23 cellular contexts compared by ENCODE assay signal in the genomic region with DNA sequence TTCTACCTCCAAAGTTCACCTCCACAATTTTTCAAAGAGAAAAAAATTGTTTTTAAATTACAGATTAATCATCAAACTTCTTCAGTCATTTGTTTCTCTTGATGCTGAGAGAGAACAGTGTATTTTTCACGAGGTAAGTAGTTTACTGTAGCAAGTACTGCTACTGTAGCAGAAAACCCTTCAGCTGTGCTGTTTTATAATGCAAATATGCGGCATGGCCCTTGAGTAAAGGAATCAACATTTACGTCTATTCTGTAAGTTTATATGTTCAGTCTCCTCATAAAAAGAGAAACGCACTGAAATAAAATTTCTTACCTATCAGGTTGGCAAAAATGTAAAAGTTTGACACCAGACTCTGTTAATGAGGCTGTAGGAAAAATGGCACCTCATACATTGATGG.
"Had no signal": no experiment of that assay in that cellular context is flagged by ENCODE, and none has a peak within 500 bp of the region (broad histone marks: within the 10 kb centered on the region; RNA-seq: fewer than 3 reads in every experiment).

No MANE protein-coding gene starts in this region.

- H3K36me3 Mint-ChIP-seq: naive thymus-derived CD4-positive, alpha-beta T cell; natural killer cell treated with Interleukin-12 subunit alpha and Interleukin-12 subunit beta and Interleukin-15 and Interleukin-18, amount 100 ng/mL, for 72 hours; stimulated activated memory B cell treated with anti-CD40 and anti-IgM and Interleukin-4, amounts not matched to agents 10 μg/mL and 1 μg/mL and 100 μg/mL, for 72 hours had no signal

- ATAC-seq: mucosa of descending colon; naive thymus-derived CD4-positive, alpha-beta T cell; natural killer cell treated with Interleukin-12 subunit alpha and Interleukin-12 subunit beta and Interleukin-15 and Interleukin-18, amount 100 ng/mL, for 72 hours; right lobe of liver; stimulated activated memory B cell treated with anti-CD40 and anti-IgM and Interleukin-4, amounts not matched to agents 10 μg/mL and 1 μg/mL and 100 μg/mL, for 72 hours; stimulated activated naive CD8-positive, alpha-beta T cell treated with anti-CD3 and anti-CD28 coated beads, Interleukin-15, amount 100 ng/mL, for 72 hours had no signal

- H3K27me3 Mint-ChIP-seq: natural killer cell treated with Interleukin-12 subunit alpha and Interleukin-12 subunit beta and Interleukin-15 and Interleukin-18, amount 100 ng/mL, for 72 hours; progenitor cell of endocrine pancreas; stimulated activated memory B cell treated with anti-CD40 and anti-IgM and Interleukin-4, amounts not matched to agents 10 μg/mL and 1 μg/mL and 100 μg/mL, for 72 hours; stimulated activated naive CD8-positive, alpha-beta T cell treated with anti-CD3 and anti-CD28 coated beads, Interleukin-15, amount 100 ng/mL, for 72 hours had no signal

- H3K4me3 ChIP-seq: left ventricle myocardium inferior, lung, mucosa of descending colon, ovary, right atrium auricular region, right lobe of liver, smooth muscle cell, tibial nerve, upper lobe of left lung, vagina had no signal

- H3K9me3 ChIP-seq: mucosa of descending colon, ovary, right atrium auricular region, right lobe of liver, tibial nerve, upper lobe of left lung, vagina had no signal

- H3K27ac ChIP-seq: left ventricle myocardium inferior, ovary, right atrium auricular region, right lobe of liver, tibial nerve, upper lobe of left lung, vagina had no signal

- H3K4me1 Mint-ChIP-seq: naive thymus-derived CD4-positive, alpha-beta T cell; stimulated activated memory B cell treated with anti-CD40 and anti-IgM and Interleukin-4, amounts not matched to agents 10 μg/mL and 1 μg/mL and 100 μg/mL, for 72 hours; stimulated activated naive CD8-positive, alpha-beta T cell treated with anti-CD3 and anti-CD28 coated beads, Interleukin-15, amount 100 ng/mL, for 72 hours had no signal

- H3K9me3 Mint-ChIP-seq: stimulated activated naive CD8-positive, alpha-beta T cell treated with anti-CD3 and anti-CD28 coated beads, Interleukin-15, amount 100 ng/mL, for 72 hours had no signal

- H3K4me1 ChIP-seq: left ventricle myocardium inferior, right atrium auricular region, right lobe of liver, tibial nerve, upper lobe of left lung, vagina had no signal

- H3K4me3 Mint-ChIP-seq: naive thymus-derived CD4-positive, alpha-beta T cell; natural killer cell treated with Interleukin-12 subunit alpha and Interleukin-12 subunit beta and Interleukin-15 and Interleukin-18, amount 100 ng/mL, for 72 hours; stimulated activated memory B cell treated with anti-CD40 and anti-IgM and Interleukin-4, amounts not matched to agents 10 μg/mL and 1 μg/mL and 100 μg/mL, for 72 hours; stimulated activated naive CD8-positive, alpha-beta T cell treated with anti-CD3 and anti-CD28 coated beads, Interleukin-15, amount 100 ng/mL, for 72 hours had no signal

- H3K36me3 ChIP-seq: left ventricle myocardium inferior, ovary, right atrium auricular region, right lobe of liver, tibial nerve, upper lobe of left lung, vagina had no signal

- H3K4me2 ChIP-seq: smooth muscle cell had no signal

- DNase-seq: islet precursor cell; left ventricle myocardium inferior; midbrain; mucosa of descending colon; naive thymus-derived CD4-positive, alpha-beta T cell; ovary; right lobe of liver; stimulated activated CD4-positive, alpha-beta T cell treated with anti-CD3 and anti-CD28 coated beads, Interleukin-1b, Interleukin-23, amount 100 ng/mL, for 48 hours; stimulated activated CD4-positive, alpha-beta T cell treated with anti-CD3 and anti-CD28 coated beads, Interleukin-2, amount 100 ng/mL, for 48 hours; stimulated activated CD4-positive, alpha-beta T cell treated with anti-CD3 and anti-CD28 coated beads, Interleukin-4, amount 100 ng/mL, for 4 hours; stimulated activated CD8-positive, alpha-beta memory T cell treated with anti-CD3 and anti-CD28 coated beads, Interleukin-4, amount 100 ng/mL, for 48 hours; stimulated activated naive CD4-positive, alpha-beta T cell treated with Interleukin-2 at 50 U/mL for 16 hours; stimulated activated naive CD8-positive, alpha-beta T cell treated with anti-CD3 and anti-CD28 coated beads, Interleukin-15, amount 100 ng/mL, for 72 hours; substantia nigra; upper lobe of left lung had no signal

- H3K27me3 ChIP-seq: ovary, right atrium auricular region, right lobe of liver, tibial nerve, upper lobe of left lung, vagina had no signal

- H3K27ac Mint-ChIP-seq: naive thymus-derived CD4-positive, alpha-beta T cell; natural killer cell treated with Interleukin-12 subunit alpha and Interleukin-12 subunit beta and Interleukin-15 and Interleukin-18, amount 100 ng/mL, for 72 hours; progenitor cell of endocrine pancreas; stimulated activated memory B cell treated with anti-CD40 and anti-IgM and Interleukin-4, amounts not matched to agents 10 μg/mL and 1 μg/mL and 100 μg/mL, for 72 hours; stimulated activated naive CD8-positive, alpha-beta T cell treated with anti-CD3 and anti-CD28 coated beads, Interleukin-15, amount 100 ng/mL, for 72 hours had no signal
